ENCODE assay signal across 13 cellular contexts in genomic region chr6:167122041-167122826, GRCh38. TPM values are rescaled to one million over a fixed set of nuclear protein-coding genes. Genes with fewer than 3 reads are reported as not detected.
DNase-seq lines count a peak whose midpoint lies in the region; ATAC-seq and TF ChIP-seq lines count a peak whose summit lies in the region.
"Had no signal": no experiment of that assay in that cellular context is flagged by ENCODE, and none has a peak within 500 bp of the region (broad histone marks: within the 10 kb centered on the region; RNA-seq: fewer than 3 reads in every experiment).

No MANE protein-coding gene starts in this region.

- H3K9me3 Mint-ChIP-seq in natural killer cell = no peaks in the 10 kb centered on the region

- peaks cover 41 to 49% of the 10 kb centered on the region in 2 donors for H3K4me1 Mint-ChIP-seq in natural killer cell

- DNase-seq in MV-4-11 (lab: John Stamatoyannopoulos, UW) (peak; percentile 63), natural killer cell (no peak), NCI-H510A treated with DMSO at 0.1 percent for 48 hours (lab: John Stamatoyannopoulos, UW) (no peak), NCI-H2107 treated with DMSO at 0.1 percent for 48 hours (lab: John Stamatoyannopoulos, UW; ENCODE audit: unreplicated experiment) (no peak), AG08395 (ENCODE audit: low spot score) (no peak)
- DNase-seq in stimulated activated CD4-positive, alpha-beta T cell treated with anti-CD3 and anti-CD28 coated beads, Interleukin-15, amount 100 ng/mL, for 24 hours = no peak
- DNase-seq: H9; stimulated activated CD4-positive, alpha-beta T cell treated with anti-CD3 and anti-CD28 coated beads, Interleukin-12 subunit alpha, Interleukin-12 subunit beta, amount 100 ng/mL, for 4 hours; SW 1271 had no signal

- intact Hi-C loops in natural killer cell (cut with micrococcal nuclease) = no loop called here

- H3K27me3 Mint-ChIP-seq in natural killer cell (ENCODE audit: low read depth in 2 of 2) = peaks cover 3 to 20% of the 10 kb centered on the region in 2 donors

- no peaks in the 10 kb centered on the region for H3K36me3 Mint-ChIP-seq in natural killer cell

- peak; percentile 24 for ATAC-seq in GM18517 (IDR thresholded peaks at IDR 0.05; ENCODE audit: unreplicated experiment)
- peak; percentile 48 for ATAC-seq in GM21447 (IDR thresholded peaks at IDR 0.05; ENCODE audit: unreplicated experiment)
- peak; percentile 59 to 65 (median 64) for ATAC-seq in natural killer cell

- peak overlapping the region; percentile 85 for H3K4me3 Mint-ChIP-seq in natural killer cell
- H3K4me3 Mint-ChIP-seq: H9 had no signal

- peak overlapping the region; percentile 41 to 72 for H3K27ac Mint-ChIP-seq in natural killer cell
- H3K27ac Mint-ChIP-seq: H9 had no signal

- no peak for TF ChIP-seq CTCF in natural killer cell (IDR thresholded peaks at IDR 0.05)

RNA-seq across cellular contexts. Expression of gene CCR6, which starts 0.7 kb away (rescaled TPM):
- total RNA-seq in natural killer cell = under 1 TPM in 1 of 3 donors, not detected in 2; 0.23 TPM
- total RNA-seq: cerebellum, H9, NCI-H460 had no signal

RNA-seq across cellular contexts. Expression of gene GPR31, which starts 35.5 kb away (rescaled TPM):
- under 1 TPM in 1 of 3 donors, not detected in 2; 0.24 TPM for total RNA-seq in natural killer cell
- total RNA-seq: cerebellum, H9, NCI-H460 had no signal
